ENCODE assay signal across 8 cellular contexts in the genomic region with DNA sequence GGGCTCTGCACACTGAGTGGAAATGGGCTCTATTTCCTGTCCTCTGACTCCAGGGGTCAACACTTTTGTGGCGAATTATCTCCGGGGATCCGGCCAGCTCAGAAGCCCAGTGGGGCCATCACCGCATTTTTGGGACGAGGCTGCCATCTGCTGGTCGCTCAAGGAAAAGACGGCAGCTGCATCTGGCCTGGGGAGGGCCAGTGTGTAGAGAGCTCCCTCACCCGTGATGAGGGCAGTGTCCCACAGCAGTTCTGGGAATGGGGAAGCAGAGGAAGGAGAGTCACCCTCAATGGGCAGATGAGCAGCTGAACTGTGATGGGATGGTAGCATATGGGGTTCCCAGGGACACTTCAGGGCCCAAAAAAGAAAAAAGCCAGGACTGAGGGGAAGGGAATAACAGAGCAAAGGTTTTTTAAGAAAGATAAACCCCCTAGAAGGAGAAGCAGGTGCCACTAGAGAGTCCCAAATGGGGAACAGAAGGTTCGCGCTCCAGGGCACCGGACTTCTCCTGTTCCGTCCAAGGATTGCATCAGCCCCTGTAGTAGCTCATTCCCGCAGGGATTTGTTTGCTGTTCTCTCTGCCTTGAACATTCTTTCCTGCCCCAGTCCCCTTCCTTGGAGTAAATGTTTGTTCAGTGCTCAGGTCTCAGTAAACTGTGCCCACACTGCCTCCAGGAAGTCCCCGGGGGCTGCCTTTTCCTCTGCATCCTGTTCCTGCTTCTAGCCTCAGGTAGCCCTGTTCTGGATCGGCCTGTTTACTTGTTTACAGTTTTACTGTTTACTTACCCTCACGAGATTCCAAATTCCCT. TPM values are rescaled to one million over a fixed set of nuclear protein-coding genes. Genes with fewer than 3 reads are reported as not detected.
DNase-seq lines count a peak whose midpoint lies in the region; ATAC-seq and TF ChIP-seq lines count a peak whose summit lies in the region.

No MANE protein-coding gene starts in this region.

- H3K9me3 ChIP-seq in right lobe of liver, result no peaks in the 10 kb centered on the region

- peak; percentile 58 for DNase-seq in activated gamma-delta T cell treated with Interleukin-2 at 50 U/mL for 16 hours
- no peak for DNase-seq in activated gamma-delta T cell (lab: John Stamatoyannopoulos, UW)
- peak; percentile 35 for DNase-seq in NCI-H524 treated with DMSO at 0.1 percent for 48 hours (lab: John Stamatoyannopoulos, UW)
- DNase-seq in activated CD4-positive, alpha-beta T cell treated with anti-CD3 and anti-CD28 coated beads, Interleukin-2, amount 50 U/mL, for 1 hour, result peak; percentile 67
- peak; percentile 78 for DNase-seq in dermis blood vessel endothelial cell
- peak; percentile 78 to 85 (median 84) for DNase-seq in right lobe of liver
- peak; percentile 13 to 66 (median 35) for DNase-seq in stimulated activated CD4-positive, alpha-beta T cell treated with anti-CD3 and anti-CD28 coated beads, TNF-alpha, amount 100 ng/mL, for 1 hour (ENCODE audit: low read depth in 3 of 3, low spot score in 1 of 3)

- peaks cover 0 to 19% (median 8%) of the 10 kb centered on the region in 4 donors for H3K4me1 ChIP-seq in right lobe of liver

- peak; percentile 49 for TF ChIP-seq POLR2A in right lobe of liver (IDR thresholded peaks at IDR 0.05)

- H3K4me3 ChIP-seq in right lobe of liver, result peak overlapping the region in 1 of 3 donors; percentile 9

- WGBS in right lobe of liver (ENCODE audit: insufficient coverage, low coverage, low lambda C conversion rate, missing lambda C conversion rate), result 6% methylated on average over 16 of the region's 16 CpGs

- intact Hi-C loops in right lobe of liver (cut with DNase I), result no loop called here

- ATAC-seq in HG03095 (IDR thresholded peaks at IDR 0.05; ENCODE audit: unreplicated experiment) (peak; percentile 66), right lobe of liver (peak; percentile 90 to 94 (median 94))

- H3K27me3 ChIP-seq in right lobe of liver, result no peaks in the 10 kb centered on the region

- peak overlapping the region; percentile 53 to 81 (median 77) for H3K27ac ChIP-seq in right lobe of liver

- H3K36me3 ChIP-seq in right lobe of liver, result no peaks in the 10 kb centered on the region

- peak; percentile 87 to 93 (median 92) for TF ChIP-seq CTCF in right lobe of liver (IDR thresholded peaks at IDR 0.05)

RNA-seq across cellular contexts. Expression of gene ABCC12, which starts 9.3 kb away (rescaled TPM):
- total RNA-seq in dermis blood vessel endothelial cell, result not detected in 2 replicates
- under 1 TPM in 1 of 6 experiments, not detected in 5; 0.07 TPM for total RNA-seq in right lobe of liver
